ENCODE assay signal across 21 cellular contexts in genomic region chr3:46593274-46593862, GRCh38. TPM values are rescaled to one million over a fixed set of nuclear protein-coding genes. Genes with fewer than 3 reads are reported as not detected.
A peak's percentile ranks its signal among the peaks of the same experiment; 100 is the strongest.
DNase-seq lines count a peak whose midpoint lies in the region; ATAC-seq and TF ChIP-seq lines count a peak whose summit lies in the region.
"Had no signal": no experiment of that assay in that cellular context is flagged by ENCODE, and none has a peak within 500 bp of the region (broad histone marks: within the 10 kb centered on the region; RNA-seq: fewer than 3 reads in every experiment).

No MANE protein-coding gene starts in this region.

- H3K4me3 ChIP-seq in epithelial cell of proximal tubule (ENCODE audit: low read depth, low read length), result no peak overlapping the region
- H3K4me3 ChIP-seq: PC-9 had no signal

- TF ChIP-seq CTCF in epithelial cell of proximal tubule (conservative IDR thresholded peaks at IDR 0.05; ENCODE audit: low read depth, low read length), result peak; percentile 24

- peak; percentile 43 for DNase-seq in activated effector memory CD4-positive, alpha-beta T cell treated with anti-CD3 and anti-CD28 coated beads, Interleukin-2, amount 50 U/mL, for 16 hours
- DNase-seq in activated effector memory CD4-positive, alpha-beta T cell treated with Interleukin-2 at 50 U/mL for 16 hours, result no peak
- peak; percentile 13 for DNase-seq in RPMI8226
- no peak for DNase-seq in epithelial cell of proximal tubule (ENCODE audit: low read depth)
- DNase-seq: BE2C; CD4-positive, alpha-beta T cell; DMS153; GF-D8; NCI-H1105 treated with DMSO at 0.1 percent for 48 hours; NCI-H187; NCI-H2107; NCI-H510A treated with DMSO at 0.1 percent for 48 hours; NCI-H82; PC-9; T-helper 1 cell had no signal

- no peak for ATAC-seq in HG03571 (IDR thresholded peaks at IDR 0.05; ENCODE audit: unreplicated experiment)
- no peak for ATAC-seq in HG02938 (IDR thresholded peaks at IDR 0.05; ENCODE audit: unreplicated experiment)
- no peak for ATAC-seq in GM18867 (IDR thresholded peaks at IDR 0.05; ENCODE audit: unreplicated experiment)

RNA-seq across cellular contexts. Expression of gene FAM240A, which starts 19.0 kb away (rescaled TPM):
- total RNA-seq in epithelial cell of proximal tubule, result not detected in 2 replicates
- total RNA-seq: Caco-2; CD4-positive, alpha-beta T cell; H4; LHCN-M2; PC-9 had no signal

RNA-seq across cellular contexts. Expression of gene LRRC2, which starts 27.3 kb away (rescaled TPM):
- total RNA-seq in epithelial cell of proximal tubule, result not detected in 2 replicates

Comparison
In these comparisons a context has a peak if more than half of its experiments do, and no peak if none do; other contexts are left out.
1. DNase-seq: peak in activated effector memory CD4-positive, alpha-beta T cell treated with anti-CD3 and anti-CD28 coated beads, Interleukin-2, amount 50 U/mL, for 16 hours (single experiment) and RPMI8226 (single experiment); none in activated effector memory CD4-positive, alpha-beta T cell treated with Interleukin-2 at 50 U/mL for 16 hours (single experiment) and epithelial cell of proximal tubule (single experiment).